18 cellular contexts compared by ENCODE assay signal in genomic region chr16:66289051-66289680, GRCh38.
DNase-seq lines count a peak whose midpoint lies in the region; ATAC-seq and TF ChIP-seq lines count a peak whose summit lies in the region.
"Had no signal": no experiment of that assay in that cellular context is flagged by ENCODE, and none has a peak within 500 bp of the region (broad histone marks: within the 10 kb centered on the region; RNA-seq: fewer than 3 reads in every experiment).

No MANE protein-coding gene starts in this region.

- H3K27ac ChIP-seq in coronary artery: no peak overlapping the region
- H3K27ac ChIP-seq in aorta (ENCODE audit: low read depth in 1 of 2, low read length in 2 of 2): no peak overlapping the region
- H3K27ac ChIP-seq: BLaER1, HL-60 had no signal

- intact Hi-C loops in aorta (cut with DNase I): no loop called here

- H3K27me3 Mint-ChIP-seq in activated T-cell treated with anti-CD3 and anti-CD28 coated beads, Interleukin-2, amount 50 U/mL, for 24 hours: peaks cover 17% of the 10 kb centered on the region
- H3K27me3 Mint-ChIP-seq in osteocyte (ENCODE audit: unreplicated experiment): peaks cover 21% of the 10 kb centered on the region

- H3K4me1 Mint-ChIP-seq in activated T-cell treated with anti-CD3 and anti-CD28 coated beads, Interleukin-2, amount 50 U/mL, for 24 hours (ENCODE audit: low read depth): no peaks in the 10 kb centered on the region
- peaks cover 2% of the 10 kb centered on the region for H3K4me1 Mint-ChIP-seq in osteocyte (ENCODE audit: unreplicated experiment)

- no peak overlapping the region for H3K4me3 Mint-ChIP-seq in activated T-cell treated with anti-CD3 and anti-CD28 coated beads, Interleukin-2, amount 50 U/mL, for 24 hours
- H3K4me3 Mint-ChIP-seq in osteocyte (ENCODE audit: unreplicated experiment): no peak overlapping the region
- H3K4me3 Mint-ChIP-seq: CD8-positive, alpha-beta T cell had no signal

- H3K4me3 ChIP-seq in coronary artery (no peak overlapping the region), aorta (ENCODE audit: low read length in 2 of 2) (no peak overlapping the region)
- H3K4me3 ChIP-seq: BLaER1 had no signal

- no peaks in the 10 kb centered on the region for H3K36me3 ChIP-seq in aorta (ENCODE audit: control insufficient read depth in 1 of 2, insufficient read depth in 2 of 2, low read length in 1 of 2)
- H3K36me3 ChIP-seq: BLaER1 had no signal

- H3K9me3 Mint-ChIP-seq in activated T-cell treated with anti-CD3 and anti-CD28 coated beads, Interleukin-2, amount 50 U/mL, for 24 hours: no peaks in the 10 kb centered on the region
- H3K9me3 Mint-ChIP-seq in osteocyte (ENCODE audit: unreplicated experiment): no peaks in the 10 kb centered on the region
- H3K9me3 Mint-ChIP-seq: CD8-positive, alpha-beta T cell had no signal

- H3K36me3 Mint-ChIP-seq in activated T-cell treated with anti-CD3 and anti-CD28 coated beads, Interleukin-2, amount 50 U/mL, for 24 hours (ENCODE audit: low read depth): no peaks in the 10 kb centered on the region
- no peaks in the 10 kb centered on the region for H3K36me3 Mint-ChIP-seq in osteocyte (ENCODE audit: unreplicated experiment)
- H3K36me3 Mint-ChIP-seq: CD8-positive, alpha-beta T cell had no signal

- no peak overlapping the region for H3K27ac Mint-ChIP-seq in activated T-cell treated with anti-CD3 and anti-CD28 coated beads, Interleukin-2, amount 50 U/mL, for 24 hours
- H3K27ac Mint-ChIP-seq in osteocyte (ENCODE audit: unreplicated experiment): no peak overlapping the region
- H3K27ac Mint-ChIP-seq: CD8-positive, alpha-beta T cell had no signal

- no peak for TF ChIP-seq CTCF in coronary artery (IDR thresholded peaks at IDR 0.05)
- TF ChIP-seq CTCF in osteocyte (IDR thresholded peaks at IDR 0.05): no peak

- WGBS in aorta, 2 donors: 91 to 95% methylated on average over 15 of the region's 15 CpGs

- DNase-seq in activated T-cell treated with anti-CD3 and anti-CD28 coated beads, Interleukin-2, amount 50 U/mL, for 24 hours: peak; percentile 6
- DNase-seq in activated T-cell treated with anti-CD3 and anti-CD28 coated beads, Interleukin-2, amount 50 U/mL, for 48 hours: no peak
- DNase-seq in coronary artery (ENCODE audit: low spot score): peak; percentile 71
- DNase-seq in osteocyte (ENCODE audit: extremely low spot score, unreplicated experiment): peak; percentile 76
- no peak for DNase-seq in aorta
- no peak for DNase-seq in NCI-H1048 (lab: John Stamatoyannopoulos, UW)
- no peak for DNase-seq in NK-92 (lab: John Stamatoyannopoulos, UW; ENCODE audit: unreplicated experiment)
- DNase-seq in germinal center (ENCODE audit: low spot score): no peak
- DNase-seq: H7, NCI-H1417 treated with DMSO at 0.1 percent for 48 hours, NCI-H2029, NCI-H2171 treated with DMSO at 0.1 percent for 48 hours, NCI-H446 treated with DMSO at 0.1 percent for 48 hours, NCI-H748 treated with DMSO at 0.1 percent for 48 hours had no signal

- no peaks in the 10 kb centered on the region for H3K9me3 ChIP-seq in aorta (ENCODE audit: control insufficient read depth, low read length)
- H3K9me3 ChIP-seq: BLaER1 had no signal

- no peaks in the 10 kb centered on the region for H3K27me3 ChIP-seq in aorta (ENCODE audit: control insufficient read depth in 1 of 2, insufficient read depth in 2 of 2, low read length in 1 of 2)
- H3K27me3 ChIP-seq: BLaER1 had no signal

- no peaks in the 10 kb centered on the region for H3K4me1 ChIP-seq in aorta (ENCODE audit: control insufficient read depth in 1 of 2, insufficient read depth in 2 of 2, low read length in 2 of 2)
- H3K4me1 ChIP-seq: BLaER1 had no signal

- ATAC-seq in aorta (ENCODE audit: low FRiP score): peak; percentile 19
- ATAC-seq: CD8-positive, alpha-beta T cell; Right ventricle myocardium inferior had no signal

Comparison
In these comparisons a context has a peak if more than half of its experiments do, and no peak if none do; other contexts are left out.
1. DNase-seq: peak in activated T-cell treated with anti-CD3 and anti-CD28 coated beads, Interleukin-2, amount 50 U/mL, for 24 hours (single experiment), coronary artery (single experiment) and osteocyte (single experiment); none in activated T-cell treated with anti-CD3 and anti-CD28 coated beads, Interleukin-2, amount 50 U/mL, for 48 hours (0 of 2), aorta (0 of 2), NCI-H1048 (single experiment), NK-92 (single experiment) and germinal center (single experiment).